ENCODE assay signal across 3 cellular contexts in the genomic region with DNA sequence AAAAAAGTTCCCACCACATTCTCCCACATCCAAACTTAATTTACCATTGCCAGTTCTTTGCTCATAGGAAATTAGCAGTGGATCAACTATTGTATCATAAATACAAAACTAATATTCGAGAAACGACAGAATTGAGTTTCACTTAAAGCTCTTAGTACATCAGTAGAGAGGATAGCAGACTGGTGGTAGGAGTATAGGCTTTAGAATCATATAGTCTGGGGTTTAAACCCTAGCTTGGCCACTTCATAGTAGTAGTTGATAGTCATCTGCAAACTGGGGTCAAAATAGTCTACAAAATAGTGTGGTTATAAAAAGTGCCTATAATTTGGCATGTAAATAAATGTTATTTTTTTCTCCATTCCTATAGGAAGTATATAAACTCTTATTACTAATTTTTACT.
"Had no signal": no experiment of that assay in that cellular context is flagged by ENCODE, and none has a peak within 500 bp of the region (broad histone marks: within the 10 kb centered on the region; RNA-seq: fewer than 3 reads in every experiment).

No MANE protein-coding gene starts in this region.

- ATAC-seq: GM12878 had no signal

- DNase-seq: GDM1, GF-D8 had no signal
